Comparison of ENCODE assay signal across 24 cellular contexts in the genomic region with DNA sequence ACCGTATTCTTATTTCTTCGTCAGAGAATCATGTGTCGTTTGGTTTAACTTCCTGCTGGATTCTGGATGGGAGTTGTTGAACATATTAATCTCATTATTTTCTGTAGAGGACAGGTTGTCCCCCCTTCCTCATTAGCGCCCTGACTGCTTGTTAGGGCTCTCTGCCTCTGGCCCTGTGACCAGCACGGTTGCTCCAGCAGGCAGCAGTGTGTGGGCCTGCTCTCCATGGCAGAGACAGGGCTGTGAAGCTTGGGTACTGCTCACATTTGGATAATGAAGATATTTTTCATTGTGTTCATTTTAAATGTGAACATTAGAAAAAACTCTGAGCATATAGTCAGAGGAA.
DNase-seq lines count a peak whose midpoint lies in the region; ATAC-seq, FAIRE-seq and TF ChIP-seq lines count a peak whose summit lies in the region.
"Had no signal": no experiment of that assay in that cellular context is flagged by ENCODE, and none has a peak within 500 bp of the region (broad histone marks: within the 10 kb centered on the region; RNA-seq: fewer than 3 reads in every experiment).

No MANE protein-coding gene starts in this region.

- no peak for FAIRE-seq in pancreas (lab: Jason Lieb, UNC)
- FAIRE-seq: A204.1, D721Med had no signal

- H3K4me3 Mint-ChIP-seq in endodermal cell, result no peak overlapping the region
- H3K4me3 Mint-ChIP-seq: activated CD8-positive, alpha-beta memory T cell treated with anti-CD3 and anti-CD28 coated beads, Interleukin-2, amount 10 ng/mL, durations not matched to agents 7 days and 5 days; central memory CD8-positive, alpha-beta T cell; stimulated activated naive CD8-positive, alpha-beta T cell treated with anti-CD3 and anti-CD28 coated beads, Interleukin-15, Interleukin-2, amounts not matched to agents 100 ng/mL and 50 ng/mL, for 24 hours had no signal

- peak overlapping the region; percentile 88 for H3K27ac Mint-ChIP-seq in endodermal cell
- H3K27ac Mint-ChIP-seq: activated CD8-positive, alpha-beta memory T cell treated with anti-CD3 and anti-CD28 coated beads, Interleukin-2, amount 10 ng/mL, durations not matched to agents 7 days and 5 days; stimulated activated naive CD8-positive, alpha-beta T cell treated with anti-CD3 and anti-CD28 coated beads, Interleukin-15, Interleukin-2, amounts not matched to agents 100 ng/mL and 50 ng/mL, for 24 hours had no signal

- DNase-seq in cardiac muscle cell (ENCODE audit: low read depth in 1 of 2, low spot score in 1 of 2) (no peak), left cardiac atrium (no peak), endodermal cell (no peak), pancreas (no peak), activated gamma-delta T cell treated with Interleukin-2 at 50 U/mL for 16 hours (no peak), mucosa of descending colon (no peak), SIG-M5 (lab: John Stamatoyannopoulos, UW) (no peak)
- DNase-seq: activated CD8-positive, alpha-beta memory T cell treated with anti-CD3 and anti-CD28 coated beads, Interleukin-2, amount 10 ng/mL, durations not matched to agents 7 days and 5 days; activated gamma-delta T cell; effector memory CD4-positive, alpha-beta T cell; GM23248; head of caudate nucleus; midbrain; NCI-H1092; NCI-H446; NK-92 treated with Interleukin-12 subunit alpha and Interleukin-12 subunit beta, amount 100 ng/mL, for 24 hours; stimulated activated CD4-positive, alpha-beta T cell treated with anti-CD3 and anti-CD28 coated beads, Interleukin-2, amount 100 ng/mL, for 24 hours; uterus had no signal

- ATAC-seq in left cardiac atrium (no peak), pancreas (peak in 3 of 4 donors; percentile 20 to 57 (median 52)), mucosa of descending colon (no peak)
- ATAC-seq: activated CD8-positive, alpha-beta memory T cell treated with anti-CD3 and anti-CD28 coated beads, Interleukin-2, amount 10 ng/mL, durations not matched to agents 7 days and 5 days had no signal

- TF ChIP-seq CTCF in cardiac muscle cell (IDR thresholded peaks at IDR 0.05; ENCODE audit: low read depth, low read length) (no peak), endodermal cell (conservative IDR thresholded peaks at IDR 0.05) (no peak), pancreas (IDR thresholded peaks at IDR 0.05) (no peak), mucosa of descending colon (IDR thresholded peaks at IDR 0.05) (no peak)

- H3K36me3 ChIP-seq in cardiac muscle cell, result peaks cover 10% of the 10 kb centered on the region
- peaks cover 93% of the 10 kb centered on the region for H3K36me3 ChIP-seq in endodermal cell (ENCODE audit: control insufficient read depth, insufficient read depth, low read length)
- peaks cover 0 to 57% (median 11%) of the 10 kb centered on the region in 3 donors for H3K36me3 ChIP-seq in pancreas
- peaks cover 4 to 58% (median 46%) of the 10 kb centered on the region in 5 donors for H3K36me3 ChIP-seq in subcutaneous abdominal adipose tissue (ENCODE audit: control insufficient read depth in 5 of 5, insufficient read depth in 5 of 5, low read length in 5 of 5)
- peaks cover 12% of the 10 kb centered on the region for H3K36me3 ChIP-seq in mucosa of descending colon (ENCODE audit: low read depth)
- H3K36me3 ChIP-seq: uterus had no signal

- H3K9me3 ChIP-seq in cardiac muscle cell (ENCODE audit: low read depth) (no peaks in the 10 kb centered on the region), endodermal cell (ENCODE audit: control insufficient read depth, low read length) (no peaks in the 10 kb centered on the region), pancreas (no peaks in the 10 kb centered on the region), subcutaneous abdominal adipose tissue (ENCODE audit: control insufficient read depth in 5 of 5, low read length in 5 of 5) (no peaks in the 10 kb centered on the region), mucosa of descending colon (no peaks in the 10 kb centered on the region)
- H3K9me3 ChIP-seq: BLaER1, uterus had no signal

- WGBS in endodermal cell (ENCODE audit: insufficient coverage in 1 of 2, insufficient read length in 1 of 2), 2 experiments, result 97 to 100% methylated on average over 2 to 5 of the region's 5 CpGs
- 63 to 66% methylated on average over 5 of the region's 5 CpGs for WGBS in pancreas, 2 donors

- peaks cover 84% of the 10 kb centered on the region for H3K36me3 Mint-ChIP-seq in endodermal cell (ENCODE audit: low read depth)

- H3K9ac ChIP-seq in endodermal cell (ENCODE audit: extremely low read depth, low read length, poor library complexity, severe bottlenecking), result no peak overlapping the region
- no peak overlapping the region for H3K9ac ChIP-seq in subcutaneous abdominal adipose tissue (ENCODE audit: low read length in 5 of 5)
- H3K9ac ChIP-seq: BLaER1, GM23248 had no signal

- H3K4me1 ChIP-seq in cardiac muscle cell (ENCODE audit: low read depth) (peaks cover 41% of the 10 kb centered on the region), endodermal cell (ENCODE audit: control insufficient read depth, insufficient read depth, low read length) (no peaks in the 10 kb centered on the region), pancreas (peaks cover 0 to 6% (median 4%) of the 10 kb centered on the region in 3 donors), subcutaneous abdominal adipose tissue (ENCODE audit: control insufficient read depth in 5 of 5, insufficient read depth in 5 of 5, low read length in 5 of 5) (peaks cover 15 to 54% (median 39%) of the 10 kb centered on the region in 5 donors), mucosa of descending colon (ENCODE audit: low read depth) (peaks cover 12% of the 10 kb centered on the region)

- H3K27me3 ChIP-seq in cardiac muscle cell (no peaks in the 10 kb centered on the region), endodermal cell (ENCODE audit: control insufficient read depth, insufficient read depth, low read length, poor library complexity, severe bottlenecking) (no peaks in the 10 kb centered on the region), pancreas (no peaks in the 10 kb centered on the region), subcutaneous abdominal adipose tissue (ENCODE audit: control insufficient read depth in 5 of 5, insufficient read depth in 4 of 5, low read length in 5 of 5) (no peaks in the 10 kb centered on the region)
- H3K27me3 ChIP-seq: BLaER1, uterus had no signal

- H3K9me3 Mint-ChIP-seq in endodermal cell, result no peaks in the 10 kb centered on the region
- H3K9me3 Mint-ChIP-seq: central memory CD8-positive, alpha-beta T cell; stimulated activated naive CD8-positive, alpha-beta T cell treated with anti-CD3 and anti-CD28 coated beads, Interleukin-15, Interleukin-2, amounts not matched to agents 100 ng/mL and 50 ng/mL, for 24 hours had no signal

- intact Hi-C loops in left cardiac atrium (cut with DNase I) (no loop called here), pancreas (cut with DNase I) (loop anchor here in 1 of 3 donors (10.0 kb wide), 1 partner anchor 193 kb away; no protein-coding TSS in a partner anchor), mucosa of descending colon (cut with DNase I, micrococcal nuclease) (no loop called here)

- peak overlapping the region; percentile 87 for H3K27ac ChIP-seq in cardiac muscle cell
- H3K27ac ChIP-seq in endodermal cell (ENCODE audit: low read depth, low read length), result peak overlapping the region; percentile 13
- H3K27ac ChIP-seq in pancreas, result peak overlapping the region in 3 of 4 donors; percentile 18 to 38 (median 18)
- peak overlapping the region; percentile 43 for H3K27ac ChIP-seq in subcutaneous abdominal adipose tissue (ENCODE audit: low read depth, low read length)
- H3K27ac ChIP-seq: BLaER1, GM23248 had no signal

- peaks cover 28% of the 10 kb centered on the region for H3K4me1 Mint-ChIP-seq in endodermal cell

- no peaks in the 10 kb centered on the region for H3K27me3 Mint-ChIP-seq in endodermal cell (ENCODE audit: insufficient read depth)
- H3K27me3 Mint-ChIP-seq: activated CD8-positive, alpha-beta memory T cell treated with anti-CD3 and anti-CD28 coated beads, Interleukin-2, amount 10 ng/mL, durations not matched to agents 7 days and 5 days; central memory CD8-positive, alpha-beta T cell; stimulated activated naive CD8-positive, alpha-beta T cell treated with anti-CD3 and anti-CD28 coated beads, Interleukin-15, Interleukin-2, amounts not matched to agents 100 ng/mL and 50 ng/mL, for 24 hours had no signal

- H3K4me3 ChIP-seq in cardiac muscle cell (no peak overlapping the region), endodermal cell (ENCODE audit: low read length) (no peak overlapping the region), pancreas (no peak overlapping the region), subcutaneous abdominal adipose tissue (ENCODE audit: low read depth in 1 of 5, low read length in 5 of 5) (no peak overlapping the region), mucosa of descending colon (no peak overlapping the region)
- H3K4me3 ChIP-seq: BLaER1, GM23248, uterus had no signal

Comparison
In these comparisons a context has a peak if more than half of its experiments do, and no peak if none do; other contexts are left out.
1. H3K27ac ChIP-seq: peak in every context shown above with its lines; median percentile 87 in cardiac muscle cell; 43 in subcutaneous abdominal adipose tissue; 18 in pancreas; 13 in endodermal cell.
2. ATAC-seq: peak in pancreas (3 of 4); none in left cardiac atrium (0 of 2) and mucosa of descending colon (single experiment).